1 cellular context compared by ENCODE assay signal in genomic region chr5:55592388-55593114, GRCh38.
TF ChIP-seq lines count a peak whose summit lies in the region.

No MANE protein-coding gene starts in this region.

TF ChIP-seq in K562, 482 proteins besides CTCF, POLR2A, EP300 and RAD21:
- no peak for TF ChIP-seq CBX5 (IDR thresholded peaks at IDR 0.05; ENCODE audit: borderline replicate concordance, low read depth)
- TF ChIP-seq TCF15 (CRISPR knock-in tag; IDR thresholded peaks at IDR 0.05) = no peak
- peak; percentile 51 for TF ChIP-seq ZNF316 (IDR thresholded peaks at IDR 0.05)
- TF ChIP-seq ERF (CRISPR knock-in tag; IDR thresholded peaks at IDR 0.05) = no peak
- no peak for TF ChIP-seq ZNF24 (IDR thresholded peaks at IDR 0.05)
- TF ChIP-seq MAFG (tag; conservative IDR thresholded peaks at IDR 0.05) = 0 out of 2 replicates have a peak, but pooled peaks have one; percentile 16
- no peak for TF ChIP-seq ZNF699 (CRISPR knock-in tag; IDR thresholded peaks at IDR 0.05; ENCODE audit: insufficient replicate concordance)
- no peak for TF ChIP-seq MXI1 (IDR thresholded peaks at IDR 0.05; ENCODE audit: low read depth, low read length)
- no peak for TF ChIP-seq ZNF609 (CRISPR knock-in tag; IDR thresholded peaks at IDR 0.05; ENCODE audit: borderline replicate concordance)
- no peak for TF ChIP-seq THRA (IDR thresholded peaks at IDR 0.05)
TF ChIP-seq in K562: peak in this region for 2.
